Comparison of ENCODE assay signal across 17 cellular contexts in the genomic region with DNA sequence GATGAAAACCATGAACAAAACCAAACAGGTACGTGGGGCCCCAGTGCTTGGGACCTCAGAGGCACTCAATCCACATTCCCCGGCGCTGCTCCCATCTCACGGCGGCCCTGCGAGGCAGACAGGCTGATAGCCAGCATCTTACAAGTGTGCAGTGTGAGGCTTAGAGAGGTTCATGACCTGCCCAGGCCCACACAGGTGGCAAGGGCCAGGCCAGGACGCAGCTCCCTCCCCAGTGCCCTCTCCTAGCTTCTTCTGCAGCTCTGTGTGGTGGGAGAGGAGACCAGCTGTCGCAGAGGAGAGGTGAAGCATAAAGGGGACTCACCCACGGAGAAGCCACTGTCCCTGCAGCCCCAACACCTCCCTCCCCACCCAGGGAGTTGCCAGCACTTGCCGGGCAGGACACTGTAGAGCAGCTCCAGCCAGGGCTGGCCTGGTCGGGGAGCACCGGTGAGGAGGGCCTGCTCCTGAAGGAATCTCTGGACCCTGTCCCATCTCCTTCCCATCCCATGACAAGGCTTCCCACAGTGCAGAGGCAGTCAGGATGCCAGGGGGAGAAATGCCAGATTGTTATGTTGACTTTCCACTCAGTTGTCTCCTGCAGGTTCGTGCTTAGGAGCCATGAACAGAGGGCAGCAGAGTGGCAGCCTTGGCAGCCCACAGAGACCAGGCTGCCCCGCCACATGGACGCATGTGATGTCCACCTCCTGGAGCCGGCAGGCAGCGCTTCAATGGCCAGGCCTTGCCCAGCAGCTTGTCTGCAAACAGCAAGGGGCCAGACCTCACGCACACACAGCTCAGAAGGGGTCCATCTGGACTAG.
DNase-seq lines count a peak whose midpoint lies in the region; ATAC-seq and TF ChIP-seq lines count a peak whose summit lies in the region.
"Had no signal": no experiment of that assay in that cellular context is flagged by ENCODE, and none has a peak within 500 bp of the region (broad histone marks: within the 10 kb centered on the region; RNA-seq: fewer than 3 reads in every experiment).

No MANE protein-coding gene starts in this region.

- no peak for ATAC-seq in RWPE2 (ENCODE audit: low read depth)
- ATAC-seq in left lung, result peak; percentile 61
- ATAC-seq in stimulated activated effector memory CD8-positive, alpha-beta T cell treated with anti-CD3 and anti-CD28 coated beads, Interleukin-12 subunit alpha, Interleukin-12 subunit beta, amount 100 ng/mL, for 72 hours, result peak; percentile 33
- no peak for ATAC-seq in GM18873 (IDR thresholded peaks at IDR 0.05; ENCODE audit: low FRiP score, unreplicated experiment)

- intact Hi-C loops in left lung (cut with DNase I), result no loop called here

- H3K4me3 Mint-ChIP-seq in stimulated activated effector memory CD8-positive, alpha-beta T cell treated with anti-CD3 and anti-CD28 coated beads, Interleukin-12 subunit alpha, Interleukin-12 subunit beta, amount 100 ng/mL, for 72 hours, result no peak overlapping the region

- H3K27ac ChIP-seq in RWPE2 (ENCODE audit: poor library complexity, severe bottlenecking) (no peak overlapping the region), left lung (no peak overlapping the region)
- H3K27ac ChIP-seq: SK-N-MC had no signal

- DNase-seq in DMS 273 treated with DMSO at 0.1 percent for 48 hours (lab: John Stamatoyannopoulos, UW), result peak; percentile 65
- DNase-seq in RWPE2 (ENCODE audit: low spot score), result peak; percentile 44
- DNase-seq in left lung, result no peak
- no peak for DNase-seq in stimulated activated effector memory CD8-positive, alpha-beta T cell treated with anti-CD3 and anti-CD28 coated beads, Interleukin-12 subunit alpha, Interleukin-12 subunit beta, amount 100 ng/mL, for 72 hours (ENCODE audit: low spot score in 2 of 2)
- DNase-seq in HUDEP-2 (lab: John Stamatoyannopoulos, UW; ENCODE audit: unreplicated experiment in 76 of 76), result no peak
- no peak for DNase-seq in SKM-1 treated with dmso at 0.1 percent for 144 hours (lab: John Stamatoyannopoulos, UW; ENCODE audit: unreplicated experiment)
- no peak for DNase-seq in stimulated activated CD4-positive, alpha-beta T cell treated with anti-CD3 and anti-CD28 coated beads, Interleukin-4, amount 100 ng/mL, for 4 hours
- DNase-seq: BE2C, COR-L47, Karpas-422, NCI-H1694, NCI-H2081 treated with DMSO at 0.1 percent for 48 hours, NCI-H526, RPMI8226, SHP77 treated with DMSO at 0.1 percent for 48 hours had no signal

- no peaks in the 10 kb centered on the region for H3K9me3 Mint-ChIP-seq in stimulated activated effector memory CD8-positive, alpha-beta T cell treated with anti-CD3 and anti-CD28 coated beads, Interleukin-12 subunit alpha, Interleukin-12 subunit beta, amount 100 ng/mL, for 72 hours

- H3K27me3 ChIP-seq in RWPE2 (ENCODE audit: insufficient read depth, poor library complexity, severe bottlenecking) (no peaks in the 10 kb centered on the region), left lung (no peaks in the 10 kb centered on the region)
- H3K27me3 ChIP-seq: BE2C had no signal

- no peaks in the 10 kb centered on the region for H3K4me1 Mint-ChIP-seq in stimulated activated effector memory CD8-positive, alpha-beta T cell treated with anti-CD3 and anti-CD28 coated beads, Interleukin-12 subunit alpha, Interleukin-12 subunit beta, amount 100 ng/mL, for 72 hours

- H3K4me1 ChIP-seq in RWPE2 (ENCODE audit: insufficient read depth, poor library complexity, severe bottlenecking) (peaks cover 19% of the 10 kb centered on the region), left lung (no peaks in the 10 kb centered on the region)
- H3K4me1 ChIP-seq: BE2C had no signal

- TF ChIP-seq CTCF in RWPE2 (IDR thresholded peaks at IDR 0.05; ENCODE audit: poor library complexity, severe bottlenecking) (no peak), left lung (IDR thresholded peaks at IDR 0.05) (no peak)

- no peak overlapping the region for H3K27ac Mint-ChIP-seq in stimulated activated effector memory CD8-positive, alpha-beta T cell treated with anti-CD3 and anti-CD28 coated beads, Interleukin-12 subunit alpha, Interleukin-12 subunit beta, amount 100 ng/mL, for 72 hours

- no peak overlapping the region for H3K4me3 ChIP-seq in RWPE2 (ENCODE audit: severe bottlenecking)
- no peak overlapping the region for H3K4me3 ChIP-seq in left lung
- H3K4me3 ChIP-seq: SK-N-MC had no signal

- no peaks in the 10 kb centered on the region for H3K36me3 Mint-ChIP-seq in stimulated activated effector memory CD8-positive, alpha-beta T cell treated with anti-CD3 and anti-CD28 coated beads, Interleukin-12 subunit alpha, Interleukin-12 subunit beta, amount 100 ng/mL, for 72 hours

- H3K36me3 ChIP-seq in RWPE2 (ENCODE audit: low read depth), result no peaks in the 10 kb centered on the region
- no peaks in the 10 kb centered on the region for H3K36me3 ChIP-seq in left lung
- H3K36me3 ChIP-seq: BE2C had no signal

- H3K9me3 ChIP-seq in RWPE2 (ENCODE audit: severe bottlenecking) (no peaks in the 10 kb centered on the region), left lung (no peaks in the 10 kb centered on the region)
- H3K9me3 ChIP-seq: BE2C had no signal

Comparison
In these comparisons a context has a peak if more than half of its experiments do, and no peak if none do; other contexts are left out.
1. DNase-seq: peak in DMS 273 treated with DMSO at 0.1 percent for 48 hours (single experiment) and RWPE2 (single experiment); none in left lung (0 of 2), stimulated activated effector memory CD8-positive, alpha-beta T cell treated with anti-CD3 and anti-CD28 coated beads, Interleukin-12 subunit alpha, Interleukin-12 subunit beta, amount 100 ng/mL, for 72 hours (0 of 2), HUDEP-2 (0 of 76), SKM-1 treated with dmso at 0.1 percent for 144 hours (single experiment) and stimulated activated CD4-positive, alpha-beta T cell treated with anti-CD3 and anti-CD28 coated beads, Interleukin-4, amount 100 ng/mL, for 4 hours (0 of 2).
2. ATAC-seq: peak in left lung (single experiment) and stimulated activated effector memory CD8-positive, alpha-beta T cell treated with anti-CD3 and anti-CD28 coated beads, Interleukin-12 subunit alpha, Interleukin-12 subunit beta, amount 100 ng/mL, for 72 hours (single experiment); none in RWPE2 (single experiment) and GM18873 (single experiment).